In genomic region chr1:225817611-225818061, GRCh38 we compare ENCODE assay signal across 8 cellular contexts. TPM values are rescaled to one million over a fixed set of nuclear protein-coding genes. Genes with fewer than 3 reads are reported as not detected.
DNase-seq lines count a peak whose midpoint lies in the region; ATAC-seq and TF ChIP-seq lines count a peak whose summit lies in the region.

No MANE protein-coding gene starts in this region.

- CTCF ChIA-PET in activated CD4-positive, alpha-beta T cell treated with anti-CD3 and anti-CD28 coated beads, Interleukin-2, amount 10 ng/mL, durations not matched to agents 7 days and 5 days (lab: Charles Lee) = no interaction called here

- ATAC-seq in DND-41 (ENCODE audit: insufficient read depth, low read depth) = 0 out of 3 replicates have a peak, but pooled peaks have one; percentile 22
- peak; percentile 84 to 88 for ATAC-seq in lower lobe of right lung
- ATAC-seq in GM18519 (IDR thresholded peaks at IDR 0.05; ENCODE audit: low FRiP score, unreplicated experiment) = no peak

- H3K79me2 ChIP-seq in DND-41 (ENCODE audit: insufficient read depth, low read length) = no peaks in the 10 kb centered on the region

- H3K36me3 Mint-ChIP-seq in activated CD4-positive, alpha-beta T cell treated with anti-CD3 and anti-CD28 coated beads, Interleukin-2, amount 10 ng/mL, durations not matched to agents 7 days and 5 days (ENCODE audit: low read depth) = no peaks in the 10 kb centered on the region

- no peak for TF ChIP-seq CTCF in DND-41 (IDR thresholded peaks at IDR 0.05; ENCODE audit: borderline replicate concordance, extremely low read depth, low read length, poor library complexity, severe bottlenecking)
- no peak for TF ChIP-seq CTCF in lower lobe of right lung (IDR thresholded peaks at IDR 0.05)
- TF ChIP-seq CTCF in tibial artery (IDR thresholded peaks at IDR 0.05) = no peak

- H3K27ac Mint-ChIP-seq in activated CD4-positive, alpha-beta T cell treated with anti-CD3 and anti-CD28 coated beads, Interleukin-2, amount 10 ng/mL, durations not matched to agents 7 days and 5 days = no peak overlapping the region

- no peaks in the 10 kb centered on the region for H3K27me3 ChIP-seq in DND-41 (ENCODE audit: insufficient read depth, low read length, poor library complexity)
- H3K27me3 ChIP-seq in lower lobe of right lung (ENCODE audit: low read depth) = no peaks in the 10 kb centered on the region
- no peaks in the 10 kb centered on the region for H3K27me3 ChIP-seq in tibial artery

- no peak overlapping the region for H3K9ac ChIP-seq in DND-41 (ENCODE audit: low read depth, low read length)

- H3K4me1 ChIP-seq in DND-41 (ENCODE audit: insufficient read depth, low read length) = no peaks in the 10 kb centered on the region
- H3K4me1 ChIP-seq in lower lobe of right lung = peaks cover 94% of the 10 kb centered on the region
- peaks cover 13 to 77% (median 59%) of the 10 kb centered on the region in 4 donors for H3K4me1 ChIP-seq in tibial artery

- H3K4me3 ChIP-seq in DND-41 (ENCODE audit: low read depth in 1 of 2, low read length in 2 of 2) (no peak overlapping the region), lower lobe of right lung (no peak overlapping the region), tibial artery (peak overlapping the region in 1 of 2 donors; percentile 2)

- H3K27me3 Mint-ChIP-seq in activated CD4-positive, alpha-beta T cell treated with anti-CD3 and anti-CD28 coated beads, Interleukin-2, amount 10 ng/mL, durations not matched to agents 7 days and 5 days = no peaks in the 10 kb centered on the region

- peaks cover 6% of the 10 kb centered on the region for H3K4me1 Mint-ChIP-seq in activated CD4-positive, alpha-beta T cell treated with anti-CD3 and anti-CD28 coated beads, Interleukin-2, amount 10 ng/mL, durations not matched to agents 7 days and 5 days

- no peak overlapping the region for H2AFZ ChIP-seq in DND-41 (ENCODE audit: low read depth, low read length)

- DNase-seq in DND-41 = no peak
- peak; percentile 59 for DNase-seq in NCI-H226
- peak; percentile 75 to 80 for DNase-seq in dermis microvascular lymphatic vessel endothelial cell (ENCODE audit: low read depth in 2 of 2)
- DNase-seq in lower lobe of right lung = peak; percentile 86
- peak; percentile 90 to 96 for DNase-seq in tibial artery
- no peak for DNase-seq in activated T-cell treated with anti-CD3 and anti-CD28 coated beads for 4 hours
- DNase-seq in activated CD4-positive, alpha-beta T cell treated with anti-CD3 and anti-CD28 coated beads, Interleukin-2, amount 10 ng/mL, durations not matched to agents 7 days and 5 days = no peak

- H3K27ac ChIP-seq in DND-41 (ENCODE audit: low read length) (no peak overlapping the region), lower lobe of right lung (peak overlapping the region; percentile 90), tibial artery (peak overlapping the region; percentile 82 to 93)

- H3K9me3 Mint-ChIP-seq in activated CD4-positive, alpha-beta T cell treated with anti-CD3 and anti-CD28 coated beads, Interleukin-2, amount 10 ng/mL, durations not matched to agents 7 days and 5 days = no peaks in the 10 kb centered on the region

- 0 out of 2 replicates have a peak, but pooled peaks cover 3% of the 10 kb centered on the region for H4K20me1 ChIP-seq in DND-41 (ENCODE audit: insufficient read depth, low read length)

- intact Hi-C loops in lower lobe of right lung (cut with DNase I) = no loop called here
- intact Hi-C loops in tibial artery (cut with DNase I; ENCODE audit: low total_unique reads) = no loop called here

- no peaks in the 10 kb centered on the region for H3K9me3 ChIP-seq in DND-41 (ENCODE audit: insufficient read depth, low read length, severe bottlenecking)
- no peaks in the 10 kb centered on the region for H3K9me3 ChIP-seq in lower lobe of right lung
- no peaks in the 10 kb centered on the region for H3K9me3 ChIP-seq in tibial artery

- POLR2A ChIA-PET in activated CD4-positive, alpha-beta T cell treated with anti-CD3 and anti-CD28 coated beads, Interleukin-2, amount 10 ng/mL, durations not matched to agents 7 days and 5 days (lab: Charles Lee) = no interaction called here

- no peak overlapping the region for H3K4me2 ChIP-seq in DND-41 (ENCODE audit: insufficient read depth, low read length)

- H3K4me3 Mint-ChIP-seq in activated CD4-positive, alpha-beta T cell treated with anti-CD3 and anti-CD28 coated beads, Interleukin-2, amount 10 ng/mL, durations not matched to agents 7 days and 5 days = no peak overlapping the region

- H3K36me3 ChIP-seq in DND-41 (ENCODE audit: insufficient read depth, low read length) = no peaks in the 10 kb centered on the region
- H3K36me3 ChIP-seq in lower lobe of right lung = peaks cover 9% of the 10 kb centered on the region
- H3K36me3 ChIP-seq in tibial artery = peaks cover 0 to 2% (median under 1%) of the 10 kb centered on the region in 3 donors

RNA-seq across cellular contexts. Expression of gene EPHX1, which starts 7.7 kb away (rescaled TPM):
- total RNA-seq in dermis microvascular lymphatic vessel endothelial cell (35.6 and 82.8 TPM in 2 replicates), lower lobe of right lung (233 TPM)
- 1 to 10 TPM; 1.8 to 2.4 TPM for total RNA-seq in activated CD4-positive, alpha-beta T cell treated with anti-CD3 and anti-CD28 coated beads, Interleukin-2, amount 10 ng/mL, durations not matched to agents 7 days and 5 days

RNA-seq across cellular contexts. Expression of gene SRP9, which starts 40.0 kb away (rescaled TPM):
- total RNA-seq in dermis microvascular lymphatic vessel endothelial cell = 170 and 199 TPM in 2 replicates
- 166 TPM for total RNA-seq in lower lobe of right lung
- total RNA-seq in activated CD4-positive, alpha-beta T cell treated with anti-CD3 and anti-CD28 coated beads, Interleukin-2, amount 10 ng/mL, durations not matched to agents 7 days and 5 days = 100 to 1,000 TPM; 219 to 249 TPM

Comparison
In these comparisons a context has a peak if more than half of its experiments do, and no peak if none do; other contexts are left out.
1. DNase-seq: peak in NCI-H226 (single experiment), dermis microvascular lymphatic vessel endothelial cell (2 of 2), lower lobe of right lung (single experiment) and tibial artery (2 of 2); none in DND-41 (single experiment), activated T-cell treated with anti-CD3 and anti-CD28 coated beads for 4 hours (single experiment) and activated CD4-positive, alpha-beta T cell treated with anti-CD3 and anti-CD28 coated beads, Interleukin-2, amount 10 ng/mL, durations not matched to agents 7 days and 5 days (single experiment).
2. RNA of gene EPHX1, which starts 7.7 kb away (total RNA-seq): 233 TPM in lower lobe of right lung (single experiment) and 35.6 to 82.8 TPM in dermis microvascular lymphatic vessel endothelial cell; 1.8 to 2.4 TPM in activated CD4-positive, alpha-beta T cell treated with anti-CD3 and anti-CD28 coated beads, Interleukin-2, amount 10 ng/mL, durations not matched to agents 7 days and 5 days; every median in the first group is over 10 times any median in the second.